In genomic region chr10:132330486-132330833, GRCh38 we compare ENCODE assay signal across 8 cellular contexts. TPM values are rescaled to one million over a fixed set of nuclear protein-coding genes. Genes with fewer than 3 reads are reported as not detected.
DNase-seq lines count a peak whose midpoint lies in the region; ATAC-seq, FAIRE-seq and TF ChIP-seq lines count a peak whose summit lies in the region.

No MANE protein-coding gene starts in this region.

- no peaks in the 10 kb centered on the region for H4K20me1 ChIP-seq in GM12878 (ENCODE audit: control insufficient read depth, insufficient read depth)

- POLR2A ChIA-PET in GM12878 (lab: Charles Lee) = interaction anchor here (0.6 kb wide), 1 partner anchor 1437 kb away, joined by 3 read pairs; no protein-coding TSS in a partner anchor
- POLR2A ChIA-PET in GM10248 (lab: Yijun Ruan, JAX) = no interaction called here

- FAIRE-seq in GM12878 (lab: Jason Lieb, UNC) = no peak

- no peaks in the 10 kb centered on the region for H3K27me3 ChIP-seq in ACC112 (ENCODE audit: insufficient read depth, low read length)
- H3K27me3 ChIP-seq in HL-60 (ENCODE audit: insufficient read depth, poor library complexity, severe bottlenecking) = no peaks in the 10 kb centered on the region
- no peaks in the 10 kb centered on the region for H3K27me3 ChIP-seq in GM12878 (replicated peaks in 1 of 2; ENCODE audit: control insufficient read depth in 2 of 2, insufficient read depth in 2 of 2, low read length in 1 of 2)
- no peaks in the 10 kb centered on the region for H3K27me3 ChIP-seq in SJCRH30

- TF ChIP-seq CTCF in HL-60 (IDR thresholded peaks at IDR 0.05; ENCODE audit: insufficient read depth, low read length) (no peak), GM12878 (IDR thresholded peaks at IDR 0.05 in 2 of 3, conservative IDR thresholded peaks at IDR 0.05 in 1 of 3; ENCODE audit: control insufficient read depth in 2 of 3, extremely low read depth in 1 of 3, insufficient read depth in 1 of 3, low read depth in 3 of 3, low read length in 3 of 3) (no peak), GM10248 (IDR thresholded peaks at IDR 0.05; ENCODE audit: control extremely low read depth, extremely low read depth, low read depth, missing control alignments) (no peak)

- CTCF ChIA-PET in GM12878 (lab: Yijun Ruan, JAX) (no interaction called here), GM10248 (lab: Yijun Ruan, JAX) (no interaction called here)

- peaks cover 8% of the 10 kb centered on the region for H3K36me3 ChIP-seq in ACC112 (ENCODE audit: insufficient read depth, low read length)
- H3K36me3 ChIP-seq in GM12878 (ENCODE audit: control insufficient read depth in 2 of 2, insufficient read depth in 2 of 2, low read length in 1 of 2) = no peaks in the 10 kb centered on the region
- peaks cover 37% of the 10 kb centered on the region for H3K36me3 ChIP-seq in mesodermal cell (ENCODE audit: control insufficient read depth, insufficient read depth, low read length)
- no peaks in the 10 kb centered on the region for H3K36me3 ChIP-seq in SJCRH30

- peak overlapping the region; percentile 17 for H3K27ac ChIP-seq in ACC112 (ENCODE audit: low read depth, low read length)
- peak overlapping the region; percentile 95 for H3K27ac ChIP-seq in HL-60 (replicated peaks)
- peak overlapping the region; percentile 91 for H3K27ac ChIP-seq in GM12878 (ENCODE audit: control insufficient read depth, insufficient read depth)
- peak overlapping the region; percentile 54 for H3K27ac ChIP-seq in mesodermal cell (ENCODE audit: low read depth, low read length, severe bottlenecking)
- H3K27ac ChIP-seq in SJCRH30 = no peak overlapping the region

- DNase-seq in HL-60 (ENCODE audit: low read depth in 1 of 2, low spot score in 1 of 2) (no peak), GM12878 (ENCODE audit: low read depth, low spot score) (no peak), SJCRH30 (no peak), HuH-7.5 (ENCODE audit: low spot score) (no peak), GM10248 (ENCODE audit: extremely low spot score) (no peak), left lobe of liver (ENCODE audit: low spot score) (no peak)

- BruUV-seq in GM12878 (replicated peaks; lab: Mats Ljungman, UMichigan) = no TSS peak

- intact Hi-C loops in GM12878 (cut with micrococcal nuclease; ENCODE audit: unreplicated experiment) = loop anchor here (5.0 kb wide), 1 partner anchor 428 kb away; the partner anchor contains the start of gene PPP2R2D

- H3K9me3 ChIP-seq in GM12878 (replicated peaks; ENCODE audit: control insufficient read depth, insufficient read depth, low read length) = peaks cover 1% of the 10 kb centered on the region; the same call in 1 of the 3 replicates
- H3K9me3 ChIP-seq in mesodermal cell (ENCODE audit: control insufficient read depth, low read length) = no peaks in the 10 kb centered on the region
- H3K9me3 ChIP-seq in SJCRH30 (replicated peaks) = no peaks in the 10 kb centered on the region

- H2AFZ ChIP-seq in ACC112 (ENCODE audit: low read length, unreplicated experiment) (no peak overlapping the region), GM12878 (ENCODE audit: control insufficient read depth, low read depth, low read length) (no peak overlapping the region; the same call in 1 of the 2 replicates)

- WGBS in GM12878 (ENCODE audit: insufficient coverage, insufficient replicate concordance, low lambda C conversion rate, missing lambda C conversion rate) = 63% methylated on average over 8 of the region's 8 CpGs
- 92 to 94% methylated on average over 4 to 7 of the region's 8 CpGs for WGBS in mesodermal cell (ENCODE audit: insufficient coverage in 2 of 2), 2 experiments

- H3K4me2 ChIP-seq in GM12878 (ENCODE audit: control insufficient read depth, insufficient read depth) = peak overlapping the region; percentile 96

- peak overlapping the region; percentile 64; the same call in 1 of the 2 replicates for H3K9ac ChIP-seq in GM12878 (ENCODE audit: control insufficient read depth, insufficient read depth, low read length)

- TF ChIP-seq RAD21 in GM12878 (IDR thresholded peaks at IDR 0.05; ENCODE audit: insufficient read depth, low read depth, low read length) = no peak

- RAD21 ChIA-PET in GM12878 (lab: Charles Lee; ENCODE audit: unreplicated experiment) = no interaction called here

- ATAC-seq in GM12878 (no peak), left lobe of liver (no peak)

- peaks cover 19% of the 10 kb centered on the region for H3K4me1 ChIP-seq in ACC112 (ENCODE audit: control insufficient read depth, insufficient read depth, low read length, unreplicated experiment)
- peaks cover 13% of the 10 kb centered on the region for H3K4me1 ChIP-seq in GM12878 (ENCODE audit: control insufficient read depth, insufficient read depth, low read length)
- H3K4me1 ChIP-seq in mesodermal cell (ENCODE audit: control insufficient read depth, insufficient read depth, low read length, poor library complexity, severe bottlenecking) = peaks cover 6% of the 10 kb centered on the region
- no peaks in the 10 kb centered on the region for H3K4me1 ChIP-seq in SJCRH30

- TF ChIP-seq EP300 in GM12878 (IDR thresholded peaks at IDR 0.05; ENCODE audit: borderline replicate concordance in 1 of 2, control insufficient read depth in 1 of 2, low read depth in 2 of 2, low read length in 2 of 2) = no peak

- TF ChIP-seq POLR2A in GM12878 (IDR thresholded peaks at IDR 0.05; ENCODE audit: low read depth, low read length) = no peak

- SMC1A ChIA-PET in GM12878 (lab: Charles Lee; ENCODE audit: uncharacterized antibody, unreplicated experiment) = no interaction called here

- in situ Hi-C loops in GM12878 (cut with MboI) = loop anchor here (10.0 kb wide), 1 partner anchor 426 kb away; the partner anchor contains the start of gene PPP2R2D

- H3K4me3 ChIP-seq in ACC112 (ENCODE audit: low read depth, low read length) (peak overlapping the region; percentile 87), HL-60 (replicated peaks; ENCODE audit: insufficient read depth, low read length) (peak overlapping the region; percentile 90), GM12878 (peak overlapping the region; percentile 100), mesodermal cell (ENCODE audit: extremely low read depth, insufficient read depth, low read length, poor library complexity, severe bottlenecking) (peak overlapping the region; percentile 94), SJCRH30 (no peak overlapping the region)

- H3K79me2 ChIP-seq in ACC112 (ENCODE audit: control insufficient read depth, insufficient read depth, low read length, unreplicated experiment) (peaks cover 51% of the 10 kb centered on the region), GM12878 (ENCODE audit: control insufficient read depth, insufficient read depth, low read length) (peaks cover 31% of the 10 kb centered on the region)

TF ChIP-seq in GM12878, 131 proteins besides CTCF, POLR2A, EP300 and RAD21:
- TF ChIP-seq CBX3 (IDR thresholded peaks at IDR 0.05; ENCODE audit: borderline replicate concordance, low read depth) = no peak

RNA-seq across cellular contexts. Expression of gene LRRC27, which starts 1.5 kb away (rescaled TPM):
- total RNA-seq in GM12878 (2013; cell fraction: nucleolus; rRNA removed) = 16.5 and 22.5 TPM in 2 replicates
- 6.3 and 6.8 TPM in 2 replicates for total RNA-seq in GM12878 (2014; rRNA removed)
- total RNA-seq in GM12878 (2014; rRNA removed; fragmentation: Illumina TruSeq; extraction: Trizol) = 3.8 and 5.0 TPM in 2 replicates
- 3.3 and 4.5 TPM in 2 replicates for total RNA-seq in GM12878 (2021)
- polyA plus RNA-seq in GM12878 (2011; ENCODE audit: low read depth) = 4.1 TPM
- polyA plus RNA-seq in GM12878 (2011; rRNA removed) = 0.62 and 0.84 TPM in 2 replicates
- 0.72 and 0.82 TPM in 2 replicates for polyA plus RNA-seq in GM12878 (2011; cell fraction: cytosol; rRNA removed)
- 2.5 and 2.8 TPM in 2 replicates for polyA plus RNA-seq in GM12878 (2011; cell fraction: nucleus; rRNA removed)
- polyA plus RNA-seq in GM12878 (2012) = 4.0 and 4.5 TPM in 2 replicates
- polyA plus RNA-seq in GM12878 (2014; fragmentation: Illumina TruSeq; extraction: Trizol) = 4.6 and 6.4 TPM in 2 replicates
- under 1 TPM; 0.48 to 0.80 TPM for polyA plus RNA-seq in GM12878 (2014; fragmentation: Nextera tagmentation; extraction: Ambion mirVana)
- 4.3 and 6.9 TPM in 2 replicates for polyA plus RNA-seq in GM12878 (2014; rRNA removed)
- polyA plus RNA-seq in GM12878 (2016; fragmentation: Nextera tagmentation; extraction: Ambion mirVana) = 1 to 10 TPM; 4.8 to 6.5 TPM
- 0.36 TPM in 1 of 2 replicates, not detected in the other for polyA minus RNA-seq in GM12878 (2011; rRNA and poly(A)+ RNA removed)
- not detected in 2 replicates for polyA minus RNA-seq in GM12878 (2011; cell fraction: cytosol; rRNA and poly(A)+ RNA removed)
- polyA minus RNA-seq in GM12878 (2011; cell fraction: nucleus; rRNA and poly(A)+ RNA removed) = 0.73 and 1.2 TPM in 2 replicates
- 13.2 TPM for polyA plus RNA-seq in mesodermal cell (2013, experiment 1 of 2)
- 10.7 TPM for polyA plus RNA-seq in mesodermal cell (2013, experiment 2 of 2)
- total RNA-seq in SJCRH30 (2014; rRNA removed; shearing (Covaris generic)) = 1.8 and 2.8 TPM in 2 replicates
- 3.4 TPM for total RNA-seq in left lobe of liver

RNA-seq across cellular contexts. Expression of gene STK32C, which starts 22.7 kb away (rescaled TPM):
- 2.5 and 5.1 TPM in 2 replicates for total RNA-seq in GM12878 (2013; cell fraction: nucleolus; rRNA removed)
- total RNA-seq in GM12878 (2014; rRNA removed) = 8.4 and 10.1 TPM in 2 replicates
- 3.8 and 4.5 TPM in 2 replicates for total RNA-seq in GM12878 (2014; rRNA removed; fragmentation: Illumina TruSeq; extraction: Trizol)
- total RNA-seq in GM12878 (2021) = 10.7 and 11.5 TPM in 2 replicates
- polyA plus RNA-seq in GM12878 (2011; ENCODE audit: low read depth) = 8.7 TPM
- 1.5 and 1.9 TPM in 2 replicates for polyA plus RNA-seq in GM12878 (2011; rRNA removed)
- polyA plus RNA-seq in GM12878 (2011; cell fraction: cytosol; rRNA removed) = 1.4 and 1.9 TPM in 2 replicates
- polyA plus RNA-seq in GM12878 (2011; cell fraction: nucleus; rRNA removed) = 1.1 and 2.6 TPM in 2 replicates
- 8.1 and 13.5 TPM in 2 replicates for polyA plus RNA-seq in GM12878 (2012)
- polyA plus RNA-seq in GM12878 (2014; fragmentation: Illumina TruSeq; extraction: Trizol) = 3.3 and 4.5 TPM in 2 replicates
- 1 to 10 TPM; 1.6 to 4.1 TPM for polyA plus RNA-seq in GM12878 (2014; fragmentation: Nextera tagmentation; extraction: Ambion mirVana)
- polyA plus RNA-seq in GM12878 (2014; rRNA removed) = 12.4 and 18.1 TPM in 2 replicates
- polyA plus RNA-seq in GM12878 (2016; fragmentation: Nextera tagmentation; extraction: Ambion mirVana) = 10 to 100 TPM; 10.5 to 11.3 TPM
- polyA minus RNA-seq in GM12878 (2011; rRNA and poly(A)+ RNA removed) = 0.62 TPM in 1 of 2 replicates, not detected in the other
- not detected in 2 replicates for polyA minus RNA-seq in GM12878 (2011; cell fraction: cytosol; rRNA and poly(A)+ RNA removed)
- polyA minus RNA-seq in GM12878 (2011; cell fraction: nucleus; rRNA and poly(A)+ RNA removed) = 0.36 and 0.96 TPM in 2 replicates
- polyA plus RNA-seq in mesodermal cell (2013, experiment 1 of 2) = 21.7 TPM
- 21.9 TPM for polyA plus RNA-seq in mesodermal cell (2013, experiment 2 of 2)
- 2.8 and 4.2 TPM in 2 replicates for total RNA-seq in SJCRH30 (2014; rRNA removed; shearing (Covaris generic))
- 3.3 TPM for total RNA-seq in left lobe of liver
